ENCODE assay signal across 26 cellular contexts in the genomic region with DNA sequence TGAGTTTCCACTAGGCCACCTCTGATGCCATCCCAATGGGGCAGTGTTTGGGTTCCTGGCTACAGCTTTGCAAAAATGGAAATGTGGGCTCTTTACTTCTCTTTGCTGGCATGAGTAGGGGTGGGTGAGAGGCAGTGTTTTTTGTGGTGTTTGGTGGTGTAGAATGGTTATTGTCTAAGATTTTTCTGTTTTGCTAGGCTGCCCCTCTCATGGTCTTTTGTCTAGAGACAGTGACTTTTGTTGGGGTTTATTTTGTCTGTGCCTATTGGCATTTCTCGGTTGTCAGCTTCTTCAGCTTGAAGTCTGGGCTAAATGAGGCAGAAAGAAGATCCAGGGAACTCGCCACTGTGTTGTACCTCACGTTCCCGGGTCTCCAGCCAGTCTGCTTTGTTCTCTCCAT.
"Had no signal": no experiment of that assay in that cellular context is flagged by ENCODE, and none has a peak within 500 bp of the region (broad histone marks: within the 10 kb centered on the region; RNA-seq: fewer than 3 reads in every experiment).

No MANE protein-coding gene starts in this region.

- H3K27me3 ChIP-seq: neutrophil, pancreas, right lobe of liver, stomach, thyroid gland, tibial nerve, upper lobe of left lung, vagina had no signal

- H3K36me3 Mint-ChIP-seq: stimulated activated effector memory CD8-positive, alpha-beta T cell treated with anti-CD3 and anti-CD28 coated beads, Interleukin-12 subunit alpha, Interleukin-12 subunit beta, amount 100 ng/mL, for 72 hours; stimulated activated naive B cell treated with anti-CD40 and anti-IgM and Interleukin-4, amounts not matched to agents 10 μg/mL and 1 μg/mL and 100 μg/mL, for 72 hours had no signal

- H3K9me3 ChIP-seq: neutrophil, pancreas, prostate gland, sigmoid colon, stomach, thoracic aorta, thyroid gland, tibial nerve, upper lobe of left lung, vagina had no signal

- ATAC-seq: naive thymus-derived CD4-positive, alpha-beta T cell; natural killer cell; pancreas; right cardiac atrium; right lobe of liver; stimulated activated effector memory CD8-positive, alpha-beta T cell treated with anti-CD3 and anti-CD28 coated beads, Interleukin-12 subunit alpha, Interleukin-12 subunit beta, amount 100 ng/mL, for 72 hours; stimulated activated naive B cell treated with anti-CD40 and anti-IgM and Interleukin-4, amounts not matched to agents 10 μg/mL and 1 μg/mL and 100 μg/mL, for 72 hours had no signal

- H3K4me1 ChIP-seq: pancreas, prostate gland, right lobe of liver, sigmoid colon, stomach, tibial nerve, upper lobe of left lung, vagina had no signal

- H3K4me3 ChIP-seq: pancreas, prostate gland, right lobe of liver, sigmoid colon, stomach, thoracic aorta, thyroid gland, tibial nerve, upper lobe of left lung, vagina had no signal

- H3K9me3 Mint-ChIP-seq: nephron had no signal

- DNase-seq: naive thymus-derived CD4-positive, alpha-beta T cell; natural killer cell; nucleus accumbens; pancreas; right cardiac atrium; right lobe of liver; sigmoid colon; small intestine; stimulated activated CD4-positive, alpha-beta T cell treated with anti-CD3 and anti-CD28 coated beads, Interleukin-15, amount 100 ng/mL, for 24 hours; stimulated activated CD4-positive, alpha-beta T cell treated with anti-CD3 and anti-CD28 coated beads, Interleukin-2, amount 100 ng/mL, for 24 hours; stimulated activated CD4-positive, alpha-beta T cell treated with anti-CD3 and anti-CD28 coated beads, Interleukin-2, amount 100 ng/mL, for 48 hours; stimulated activated CD4-positive, alpha-beta T cell treated with anti-CD3 and anti-CD28 coated beads, Interleukin-4, amount 100 ng/mL, for 24 hours; stimulated activated naive B cell treated with anti-CD40 and anti-IgM and Interleukin-4, amounts not matched to agents 10 μg/mL and 1 μg/mL and 100 μg/mL, for 72 hours; stimulated activated naive CD4-positive, alpha-beta T cell treated with Interleukin-2 at 50 U/mL for 16 hours; stomach; thyroid gland; trophoblast cell; upper lobe of left lung had no signal

- H3K36me3 ChIP-seq: neutrophil, pancreas, prostate gland, right lobe of liver, sigmoid colon, stomach, thoracic aorta, thyroid gland, tibial nerve, upper lobe of left lung, vagina had no signal

- H3K4me1 Mint-ChIP-seq: natural killer cell; stimulated activated effector memory CD8-positive, alpha-beta T cell treated with anti-CD3 and anti-CD28 coated beads, Interleukin-12 subunit alpha, Interleukin-12 subunit beta, amount 100 ng/mL, for 72 hours; stimulated activated naive B cell treated with anti-CD40 and anti-IgM and Interleukin-4, amounts not matched to agents 10 μg/mL and 1 μg/mL and 100 μg/mL, for 72 hours had no signal

- H3K27ac Mint-ChIP-seq: naive thymus-derived CD4-positive, alpha-beta T cell; natural killer cell; nephron; stimulated activated effector memory CD8-positive, alpha-beta T cell treated with anti-CD3 and anti-CD28 coated beads, Interleukin-12 subunit alpha, Interleukin-12 subunit beta, amount 100 ng/mL, for 72 hours; stimulated activated naive B cell treated with anti-CD40 and anti-IgM and Interleukin-4, amounts not matched to agents 10 μg/mL and 1 μg/mL and 100 μg/mL, for 72 hours; stimulated activated naive CD8-positive, alpha-beta T cell treated with anti-CD3 and anti-CD28 coated beads, Interleukin-15, Interleukin-2, amounts not matched to agents 100 ng/mL and 50 ng/mL, for 24 hours had no signal

- H3K4me3 Mint-ChIP-seq: naive thymus-derived CD4-positive, alpha-beta T cell; natural killer cell; nephron; stimulated activated effector memory CD8-positive, alpha-beta T cell treated with anti-CD3 and anti-CD28 coated beads, Interleukin-12 subunit alpha, Interleukin-12 subunit beta, amount 100 ng/mL, for 72 hours; stimulated activated naive B cell treated with anti-CD40 and anti-IgM and Interleukin-4, amounts not matched to agents 10 μg/mL and 1 μg/mL and 100 μg/mL, for 72 hours; stimulated activated naive CD8-positive, alpha-beta T cell treated with anti-CD3 and anti-CD28 coated beads, Interleukin-15, Interleukin-2, amounts not matched to agents 100 ng/mL and 50 ng/mL, for 24 hours had no signal

- H3K27ac ChIP-seq: neutrophil, pancreas, prostate gland, right lobe of liver, sigmoid colon, stomach, thoracic aorta, thyroid gland, tibial nerve, upper lobe of left lung, vagina had no signal
